Comparison of ENCODE assay signal across 1 cellular context in genomic region chr19:56121180-56122167, GRCh38.
TF ChIP-seq lines count a peak whose summit lies in the region.

Gene ZNF787 (minus strand): TSS chr19:56121295. CDS start chr19:56103217, 18,078 bp downstream.

TF ChIP-seq in HepG2, 621 proteins besides CTCF, POLR2A, EP300 and RAD21 (continued from another document):
- peak; percentile 75; the same call in 1 of the 2 replicates for TF ChIP-seq THAP9 (CRISPR knock-in tag; IDR thresholded peaks at IDR 0.05; ENCODE audit: borderline replicate concordance)
- peak; percentile 78 for TF ChIP-seq IKZF5 (CRISPR knock-in tag; IDR thresholded peaks at IDR 0.05)
- TF ChIP-seq RBM22 (optimal IDR thresholded peaks at IDR 0.05; ENCODE audit: low read length): no peak
- no peak for TF ChIP-seq ZNF549 (CRISPR knock-in tag; IDR thresholded peaks at IDR 0.05)
- peak; percentile 89 for TF ChIP-seq SAP130 (CRISPR knock-in tag; IDR thresholded peaks at IDR 0.05; ENCODE audit: low read depth)
- TF ChIP-seq ZNF670 (CRISPR knock-in tag; IDR thresholded peaks at IDR 0.05; ENCODE audit: borderline replicate concordance): no peak
- peak; percentile 64 for TF ChIP-seq ZBTB40 (IDR thresholded peaks at IDR 0.05)
- TF ChIP-seq ZBTB40 (CRISPR knock-in tag; IDR thresholded peaks at IDR 0.05): peak; percentile 70; the same call in 1 of the 2 replicates
- no peak; the same call in 1 of the 2 replicates for TF ChIP-seq MAF1 (CRISPR knock-in tag; IDR thresholded peaks at IDR 0.05; ENCODE audit: borderline replicate concordance)
- no peak for TF ChIP-seq TOPORS (CRISPR knock-in tag; IDR thresholded peaks at IDR 0.05)
- TF ChIP-seq MTA3 (CRISPR knock-in tag; IDR thresholded peaks at IDR 0.05): no peak
- TF ChIP-seq EED (CRISPR knock-in tag; IDR thresholded peaks at IDR 0.05): no peak
- TF ChIP-seq NFE2L1 (CRISPR knock-in tag; IDR thresholded peaks at IDR 0.05; ENCODE audit: borderline replicate concordance): no peak
- TF ChIP-seq FOXK2 (IDR thresholded peaks at IDR 0.05): peak; percentile 36; the same call in 1 of the 2 replicates
